8 cellular contexts compared by ENCODE assay signal in the genomic region with DNA sequence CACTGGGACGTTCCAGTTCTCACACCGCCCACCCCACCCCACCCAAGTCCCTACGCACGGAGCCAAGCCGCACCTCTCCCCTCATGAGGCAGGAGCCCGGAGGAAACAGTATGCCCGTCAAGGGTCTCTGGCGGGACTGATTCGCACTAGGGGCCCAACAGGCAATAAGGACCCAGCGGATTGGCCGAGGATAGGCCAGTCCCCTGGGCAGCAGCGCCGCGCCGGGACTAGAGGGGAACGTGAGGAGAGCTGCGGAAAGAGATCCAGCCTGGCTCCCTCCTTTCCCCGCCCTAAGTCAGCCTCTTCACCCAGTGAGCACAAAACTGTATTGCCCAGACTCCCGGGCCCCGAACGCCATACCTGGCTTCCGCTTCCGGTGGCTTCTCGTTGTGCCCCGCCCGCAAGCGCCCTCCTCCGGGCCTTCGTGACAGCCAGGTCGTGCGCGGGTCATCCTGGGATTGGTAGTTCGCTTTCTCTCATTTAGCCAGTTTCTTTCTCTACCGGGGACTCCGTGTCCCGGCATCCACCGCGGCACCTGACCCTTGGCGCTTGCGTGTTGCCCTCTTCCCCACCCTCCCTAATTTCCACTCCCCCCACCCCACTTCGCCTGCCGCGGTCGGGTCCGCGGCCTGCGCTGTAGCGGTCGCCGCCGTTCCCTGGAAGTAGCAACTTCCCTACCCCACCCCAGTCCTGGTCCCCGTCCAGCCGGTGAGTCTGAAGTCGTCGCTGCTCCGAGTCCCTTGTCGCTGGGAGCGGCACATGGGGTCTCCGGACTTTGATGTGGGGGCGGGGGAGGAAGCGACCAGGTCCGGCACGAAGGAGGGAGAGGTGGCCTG. TPM values are rescaled to one million over a fixed set of nuclear protein-coding genes. Genes with fewer than 3 reads are reported as not detected.
DNase-seq lines count a peak whose midpoint lies in the region; ATAC-seq, FAIRE-seq and TF ChIP-seq lines count a peak whose summit lies in the region.

A gene (plus strand): TSS at position 580 of the 836 bp plus-strand sequence. CDS start 752 bp downstream, outside the sequence.

- CTCF ChIA-PET in endothelial cell of umbilical vein (lab: Charles Lee) = interaction anchor here (1.3 to 1.7 kb wide), 2 partner anchors 26 to 141 kb away, joined by 4 read pairs; a partner anchor contains a TSS

- peak; percentile 93 for DNase-seq in D721Med (ENCODE audit: insufficient read length, low spot score)
- DNase-seq in HuH-7 (ENCODE audit: low spot score) = peak; percentile 90
- peak; percentile 97 for DNase-seq in activated CD8-positive, alpha-beta memory T cell treated with anti-CD3 and anti-CD28 coated beads, Interleukin-2, amount 50 U/mL, for 48 hours
- DNase-seq in endothelial cell of umbilical vein (ENCODE audit: low read depth, low spot score) = peak; percentile 97
- peak; percentile 93 to 97 for DNase-seq in stimulated activated CD8-positive, alpha-beta memory T cell treated with anti-CD3 and anti-CD28 coated beads, Interleukin-4, amount 100 ng/mL, for 1 hour (ENCODE audit: low read depth in 2 of 2, low spot score in 1 of 2)

- peak; percentile 54 for TF ChIP-seq POLR2A in endothelial cell of umbilical vein (IDR thresholded peaks at IDR 0.05; ENCODE audit: low read depth, low read length)

- H4K20me1 ChIP-seq in OCI-LY3 (ENCODE audit: insufficient read depth, low read length) (no peaks in the 10 kb centered on the region), endothelial cell of umbilical vein (replicated peaks; ENCODE audit: control insufficient read depth, extremely low read depth, insufficient read depth, low read length) (no peaks in the 10 kb centered on the region)

- H3K36me3 ChIP-seq in OCI-LY3 (replicated peaks; ENCODE audit: low read depth, low read length) (peaks cover 37% of the 10 kb centered on the region), endothelial cell of umbilical vein (ENCODE audit: control insufficient read depth in 2 of 2, extremely low read depth in 1 of 2, insufficient read depth in 2 of 2, low read length in 2 of 2) (peaks cover 21 to 24% of the 10 kb centered on the region in 2 experiments)

- H3K27ac ChIP-seq in OCI-LY3 (ENCODE audit: low read length) (peak within 1 kb of the TSS; percentile 98), endothelial cell of umbilical vein (ENCODE audit: insufficient read depth, low read depth, low read length) (peak within 1 kb of the TSS; percentile 77)

- TF ChIP-seq CTCF in D721Med (IDR thresholded peaks at IDR 0.05; ENCODE audit: insufficient read depth, missing control alignments) = no peak
- no peak for TF ChIP-seq CTCF in OCI-LY3 (IDR thresholded peaks at IDR 0.05; ENCODE audit: low read depth, low read length)
- peak in 1 of 2 donors; percentile 13 for TF ChIP-seq CTCF in endothelial cell of umbilical vein (IDR thresholded peaks at IDR 0.05; ENCODE audit: extremely low read depth in 1 of 2, insufficient read depth in 1 of 2, low read depth in 1 of 2, low read length in 2 of 2)

- H3K4me3 ChIP-seq in OCI-LY3 (ENCODE audit: low read length) (peak within 1 kb of the TSS; percentile 100), endothelial cell of umbilical vein (replicated peaks in 1 of 3; ENCODE audit: insufficient read depth in 1 of 3, low read depth in 1 of 3, low read length in 3 of 3) (peak within 1 kb of the TSS; percentile 70 to 94 (median 72)), mononuclear cell (ENCODE audit: low read length) (peak within 1 kb of the TSS; percentile 86)

- dilution Hi-C loops in endothelial cell of umbilical vein (cut with MboI; ENCODE audit: extremely low pct_ligation_motif_present, low sequenced_read_pairs) = no loop called here

- intact Hi-C loops in endothelial cell of umbilical vein (cut with micrococcal nuclease) = loop anchor here (1.0 to 10.0 kb wide), 7 partner anchors 13 to 529 kb away; a partner anchor contains a TSS

- BruUV-seq in endothelial cell of umbilical vein (replicated peaks; lab: Mats Ljungman, UMichigan) = no TSS peak

- peaks cover 29% of the 10 kb centered on the region for H3K4me1 ChIP-seq in OCI-LY3 (ENCODE audit: low read length)
- H3K4me1 ChIP-seq in endothelial cell of umbilical vein (ENCODE audit: control insufficient read depth, extremely low read depth, insufficient read depth, low read length) = peaks cover 28% of the 10 kb centered on the region
- H3K4me1 ChIP-seq in mononuclear cell (ENCODE audit: insufficient read depth, low read length) = peaks cover 61% of the 10 kb centered on the region

- H3K9me1 ChIP-seq in endothelial cell of umbilical vein (replicated peaks; ENCODE audit: control insufficient read depth, extremely low read depth, insufficient read depth, low read length) = no peaks in the 10 kb centered on the region

- POLR2A ChIA-PET in endothelial cell of umbilical vein (lab: Charles Lee) = interaction anchor here (0.6 to 1.2 kb wide), 6 partner anchors 13 to 162 kb away, joined by 3 to 5 read pairs (median 4); a partner anchor contains a TSS

- peaks cover 3% of the 10 kb centered on the region; the same call in 1 of the 2 replicates for H3K9me3 ChIP-seq in OCI-LY3 (ENCODE audit: insufficient read depth, low read length)
- no peaks in the 10 kb centered on the region for H3K9me3 ChIP-seq in endothelial cell of umbilical vein (replicated peaks; ENCODE audit: control insufficient read depth, insufficient read depth, low read length)
- no peaks in the 10 kb centered on the region for H3K9me3 ChIP-seq in mononuclear cell (ENCODE audit: low read depth, low read length)

- H3K9ac ChIP-seq in OCI-LY3 (ENCODE audit: low read length) (peak within 1 kb of the TSS; percentile 100), endothelial cell of umbilical vein (replicated peaks; ENCODE audit: extremely low read depth, insufficient read depth, low read length) (peak within 1 kb of the TSS; percentile 79)

- peak within 1 kb of the TSS; percentile 96 for H3K4me2 ChIP-seq in OCI-LY3 (ENCODE audit: low read length)
- peak within 1 kb of the TSS; percentile 86 for H3K4me2 ChIP-seq in endothelial cell of umbilical vein (ENCODE audit: insufficient read depth, low read length)

- FAIRE-seq in D721Med (lab: Jason Lieb, UNC) (no peak), endothelial cell of umbilical vein (lab: Jason Lieb, UNC) (peak; percentile 99)

- ATAC-seq in GM21515 (IDR thresholded peaks at IDR 0.05; ENCODE audit: unreplicated experiment) = peak; percentile 68

- H2AFZ ChIP-seq in OCI-LY3 (ENCODE audit: low read depth, low read length) (peak within 1 kb of the TSS; percentile 54; the same call in 1 of the 2 replicates), endothelial cell of umbilical vein (ENCODE audit: low read depth, low read length) (peak within 1 kb of the TSS; percentile 60)

- H3K79me2 ChIP-seq in OCI-LY3 (ENCODE audit: low read length) (peaks cover 42% of the 10 kb centered on the region), endothelial cell of umbilical vein (ENCODE audit: control insufficient read depth, insufficient read depth, low read length) (peaks cover 32% of the 10 kb centered on the region)

- H3K27me3 ChIP-seq in OCI-LY3 (ENCODE audit: low read depth, low read length) = no peaks in the 10 kb centered on the region
- no peaks in the 10 kb centered on the region for H3K27me3 ChIP-seq in endothelial cell of umbilical vein (ENCODE audit: control insufficient read depth in 2 of 2, insufficient read depth in 2 of 2, low read length in 2 of 2)
- no peaks in the 10 kb centered on the region for H3K27me3 ChIP-seq in mononuclear cell (ENCODE audit: insufficient read depth, low read length)

TF ChIP-seq in endothelial cell of umbilical vein, 7 proteins besides CTCF, POLR2A, EP300 and RAD21:
- TF ChIP-seq JUN (IDR thresholded peaks at IDR 0.05; ENCODE audit: borderline replicate concordance, insufficient read depth, insufficient read length, low read depth) (no peak), POLR2AphosphoS5 (IDR thresholded peaks at IDR 0.05; ENCODE audit: insufficient read depth, low read depth, low read length) (peak; percentile 80)

RNA-seq across cellular contexts. Expression of the gene that starts here (rescaled TPM):
- total RNA-seq in endothelial cell of umbilical vein (206 and 214 TPM in 2 replicates), mononuclear cell (124 TPM)
- 159 and 160 TPM in 2 replicates for polyA plus RNA-seq in endothelial cell of umbilical vein
- 125 and 156 TPM in 2 replicates for polyA plus RNA-seq in endothelial cell of umbilical vein (2011; cell fraction: cytosol; rRNA removed)
- polyA plus RNA-seq in endothelial cell of umbilical vein (2011; cell fraction: nucleus; rRNA removed) = 244 and 270 TPM in 2 replicates
- polyA plus RNA-seq in endothelial cell of umbilical vein (2012) = 223 and 277 TPM in 2 replicates
- polyA minus RNA-seq in endothelial cell of umbilical vein = 113 and 119 TPM in 2 replicates
- polyA minus RNA-seq in endothelial cell of umbilical vein (2011; cell fraction: cytosol; rRNA and poly(A)+ RNA removed) = 83.8 TPM
- 54.0 and 68.9 TPM in 2 replicates for polyA minus RNA-seq in endothelial cell of umbilical vein (2011; cell fraction: nucleus; rRNA and poly(A)+ RNA removed)

Comparison
In these comparisons a context has a peak if more than half of its experiments do, and no peak if none do; other contexts are left out.
1. Peak in every context shown above with its lines: DNase-seq, ATAC-seq, H3K4me3 ChIP-seq and H3K27ac ChIP-seq.